ENCODE assay signal across 10 cellular contexts in genomic region chr1:224456637-224456953, GRCh38. TPM values are rescaled to one million over a fixed set of nuclear protein-coding genes. Genes with fewer than 3 reads are reported as not detected.
DNase-seq lines count a peak whose midpoint lies in the region; ATAC-seq, FAIRE-seq and TF ChIP-seq lines count a peak whose summit lies in the region.
"Had no signal": no experiment of that assay in that cellular context is flagged by ENCODE, and none has a peak within 500 bp of the region (broad histone marks: within the 10 kb centered on the region; RNA-seq: fewer than 3 reads in every experiment).

No MANE protein-coding gene starts in this region.

- H3K27ac Mint-ChIP-seq in immature natural killer cell: peak overlapping the region in 1 of 6 donors; percentile 51

- H4K20me1 ChIP-seq in endothelial cell of umbilical vein (replicated peaks; ENCODE audit: control insufficient read depth, extremely low read depth, insufficient read depth, low read length) (no peaks in the 10 kb centered on the region), MM.1S (ENCODE audit: insufficient read depth, low read length) (no peaks in the 10 kb centered on the region)

- H3K4me3 ChIP-seq in A673 (ENCODE audit: low read depth, low read length, poor library complexity, severe bottlenecking): no peak overlapping the region
- no peak overlapping the region for H3K4me3 ChIP-seq in HUES64 (ENCODE audit: low read length)
- no peak overlapping the region for H3K4me3 ChIP-seq in endothelial cell of umbilical vein (replicated peaks in 1 of 3; ENCODE audit: insufficient read depth in 1 of 3, low read depth in 1 of 3, low read length in 3 of 3)
- H3K4me3 ChIP-seq in pancreas: no peak overlapping the region
- no peak overlapping the region for H3K4me3 ChIP-seq in MM.1S (ENCODE audit: low read length)
- H3K4me3 ChIP-seq: SK-N-MC had no signal

- no peaks in the 10 kb centered on the region for H3K9me3 Mint-ChIP-seq in immature natural killer cell

- no TSS peak for BruUV-seq in A673 (replicated peaks; lab: Mats Ljungman, UMichigan)
- no TSS peak for BruUV-seq in endothelial cell of umbilical vein (replicated peaks; lab: Mats Ljungman, UMichigan)

- H3K79me2 ChIP-seq in endothelial cell of umbilical vein (ENCODE audit: control insufficient read depth, insufficient read depth, low read length): no peaks in the 10 kb centered on the region
- no peaks in the 10 kb centered on the region for H3K79me2 ChIP-seq in MM.1S (ENCODE audit: low read length)

- H3K36me3 ChIP-seq in A673 (ENCODE audit: insufficient read depth, low read length, poor library complexity, severe bottlenecking) (no peaks in the 10 kb centered on the region), HUES64 (ENCODE audit: insufficient read depth, low read length) (no peaks in the 10 kb centered on the region), endothelial cell of umbilical vein (ENCODE audit: control insufficient read depth in 2 of 2, extremely low read depth in 1 of 2, insufficient read depth in 2 of 2, low read length in 2 of 2) (no peaks in the 10 kb centered on the region), pancreas (no peaks in the 10 kb centered on the region), MM.1S (replicated peaks; ENCODE audit: insufficient read depth, low read length) (no peaks in the 10 kb centered on the region)

- TF ChIP-seq POLR2A in endothelial cell of umbilical vein (IDR thresholded peaks at IDR 0.05; ENCODE audit: low read depth, low read length): no peak

- peak overlapping the region; percentile 52 for H3K4me2 ChIP-seq in endothelial cell of umbilical vein (ENCODE audit: insufficient read depth, low read length)
- no peak overlapping the region for H3K4me2 ChIP-seq in MM.1S (ENCODE audit: low read depth, low read length)

- CTCF ChIA-PET in A673 (lab: Charles Lee) (no interaction called here), endothelial cell of umbilical vein (lab: Charles Lee) (interaction anchor here (0.7 to 2.4 kb wide), 23 partner anchors 9 to 758 kb away, joined by 3 to 92 read pairs (median 9); partner anchors contain the start of genes CAPN2 and WDR26)

- H3K4me1 ChIP-seq in A673 (ENCODE audit: insufficient read depth, low read length, poor library complexity, severe bottlenecking) (peaks cover 8% of the 10 kb centered on the region), HUES64 (ENCODE audit: insufficient read depth, low read length) (peaks cover 17% of the 10 kb centered on the region), endothelial cell of umbilical vein (ENCODE audit: control insufficient read depth, extremely low read depth, insufficient read depth, low read length) (peaks cover 21% of the 10 kb centered on the region), pancreas (peaks cover 0 to 3% (median 0%) of the 10 kb centered on the region in 3 donors), MM.1S (ENCODE audit: low read length) (no peaks in the 10 kb centered on the region)

- H3K27me3 ChIP-seq in A673 (replicated peaks; ENCODE audit: insufficient read depth, low read depth, low read length, poor library complexity) (no peaks in the 10 kb centered on the region), HUES64 (ENCODE audit: insufficient read depth, low read length) (no peaks in the 10 kb centered on the region), endothelial cell of umbilical vein (ENCODE audit: control insufficient read depth in 2 of 2, insufficient read depth in 2 of 2, low read length in 2 of 2) (no peaks in the 10 kb centered on the region), pancreas (no peaks in the 10 kb centered on the region), MM.1S (replicated peaks; ENCODE audit: insufficient read depth, low read length) (no peaks in the 10 kb centered on the region)

- H3K27ac ChIP-seq in A673 (ENCODE audit: low read depth, low read length, poor library complexity, severe bottlenecking) (peak overlapping the region; percentile 62), HUES64 (ENCODE audit: low read depth, low read length) (no peak overlapping the region), endothelial cell of umbilical vein (ENCODE audit: insufficient read depth, low read depth, low read length) (peak overlapping the region; percentile 72), pancreas (peak overlapping the region in 3 of 4 donors; percentile 33 to 42 (median 40)), MM.1S (ENCODE audit: low read length) (no peak overlapping the region)

- no peaks in the 10 kb centered on the region for H3K9me2 ChIP-seq in MM.1S (replicated peaks; ENCODE audit: insufficient read depth, low read length)

- no peaks in the 10 kb centered on the region for H3K9me1 ChIP-seq in endothelial cell of umbilical vein (replicated peaks; ENCODE audit: control insufficient read depth, extremely low read depth, insufficient read depth, low read length)

- FAIRE-seq in endothelial cell of umbilical vein (lab: Jason Lieb, UNC) (no peak), pancreas (lab: Jason Lieb, UNC) (no peak)

- 93% methylated on average over 7 of the region's 7 CpGs for WGBS in HUES64
- 88 to 89% methylated on average over 7 of the region's 7 CpGs for WGBS in pancreas, 2 donors

- dilution Hi-C loops in endothelial cell of umbilical vein (cut with MboI; ENCODE audit: extremely low pct_ligation_motif_present, low sequenced_read_pairs): no loop called here

- peaks cover 0 to 6% (median 5%) of the 10 kb centered on the region in 3 donors for H3K36me3 Mint-ChIP-seq in immature natural killer cell

- H2AFZ ChIP-seq in endothelial cell of umbilical vein (ENCODE audit: low read depth, low read length): peak overlapping the region; percentile 87
- no peak overlapping the region for H2AFZ ChIP-seq in MM.1S (ENCODE audit: low read length)

- DNase-seq in A673 (ENCODE audit: low spot score): no peak
- DNase-seq in endothelial cell of umbilical vein (ENCODE audit: low read depth, low spot score): no peak
- DNase-seq in pancreas: no peak
- DNase-seq in midbrain (lab: John Stamatoyannopoulos, UW): no peak
- DNase-seq in immature natural killer cell: no peak
- no peak for DNase-seq in MM.1S
- DNase-seq in NCI-H2196 (lab: John Stamatoyannopoulos, UW; ENCODE audit: unreplicated experiment): no peak
- DNase-seq: COR-L47 had no signal

- no peak for ATAC-seq in pancreas

- peaks cover 10 to 12% of the 10 kb centered on the region in 2 donors for H3K4me1 Mint-ChIP-seq in immature natural killer cell

- POLR2A ChIA-PET in A673 (lab: Charles Lee; ENCODE audit: low non-redundant PET) (interaction anchor here (0.5 kb wide), 1 partner anchor 274 kb away, joined by 5 read pairs; no protein-coding TSS in a partner anchor), endothelial cell of umbilical vein (lab: Charles Lee) (interaction anchor here (1.2 to 1.8 kb wide), 2 partner anchors 24 to 25 kb away, joined by 6 to 11 read pairs; no protein-coding TSS in a partner anchor)

- TF ChIP-seq CTCF in A673 (conservative IDR thresholded peaks at IDR 0.05; ENCODE audit: low read depth, low read length) (no peak), endothelial cell of umbilical vein (IDR thresholded peaks at IDR 0.05; ENCODE audit: extremely low read depth in 1 of 2, insufficient read depth in 1 of 2, low read depth in 1 of 2, low read length in 2 of 2) (no peak), pancreas (IDR thresholded peaks at IDR 0.05) (no peak), MM.1S (IDR thresholded peaks at IDR 0.05; ENCODE audit: low read length) (no peak)

- peaks cover 9% of the 10 kb centered on the region; the same call in 1 of the 2 replicates for H3F3A ChIP-seq in MM.1S (ENCODE audit: insufficient read depth, low read length)

- no peaks in the 10 kb centered on the region for H3K27me3 Mint-ChIP-seq in immature natural killer cell (ENCODE audit: low read depth in 3 of 3)

- intact Hi-C loops in A673 (cut with micrococcal nuclease; ENCODE audit: unreplicated experiment): loop anchor here (5.0 to 10.0 kb wide), 2 partner anchors 342 to 759 kb away; partner anchors contain the start of gene FBXO28
- intact Hi-C loops in endothelial cell of umbilical vein (cut with micrococcal nuclease): loop anchor here (2.0 to 5.0 kb wide), 3 partner anchors 24 to 99 kb away; partner anchors contain the start of gene CNIH4
- intact Hi-C loops in pancreas (cut with DNase I): no loop called here

- H3K9ac ChIP-seq in HUES64 (ENCODE audit: low read depth, low read length): 0 out of 2 replicates have a peak overlapping the region, but pooled peaks have one; percentile 4
- peak overlapping the region; percentile 57 for H3K9ac ChIP-seq in endothelial cell of umbilical vein (replicated peaks; ENCODE audit: extremely low read depth, insufficient read depth, low read length)
- H3K9ac ChIP-seq in MM.1S (ENCODE audit: low read length): no peak overlapping the region

- H3K4me3 Mint-ChIP-seq in immature natural killer cell: peak overlapping the region in 2 of 5 donors; percentile 58 to 59

- H3K9me3 ChIP-seq in A673 (ENCODE audit: low read depth, low read length, poor library complexity, severe bottlenecking): no peaks in the 10 kb centered on the region
- no peaks in the 10 kb centered on the region for H3K9me3 ChIP-seq in HUES64 (ENCODE audit: insufficient read depth, low read depth, low read length)
- H3K9me3 ChIP-seq in endothelial cell of umbilical vein (replicated peaks; ENCODE audit: control insufficient read depth, insufficient read depth, low read length): no peaks in the 10 kb centered on the region
- H3K9me3 ChIP-seq in pancreas: no peaks in the 10 kb centered on the region
- no peaks in the 10 kb centered on the region for H3K9me3 ChIP-seq in MM.1S (replicated peaks; ENCODE audit: insufficient read depth, low read length)

TF ChIP-seq in endothelial cell of umbilical vein, 7 proteins besides CTCF, POLR2A, EP300 and RAD21 (continues in another document):
- TF ChIP-seq JUN (IDR thresholded peaks at IDR 0.05; ENCODE audit: borderline replicate concordance, insufficient read depth, insufficient read length, low read depth) (no peak), FOS (IDR thresholded peaks at IDR 0.05; ENCODE audit: borderline replicate concordance, insufficient read depth, low read length) (no peak), MAX (IDR thresholded peaks at IDR 0.05; ENCODE audit: insufficient read depth, insufficient read length) (no peak)

RNA-seq across cellular contexts. Expression of gene WDR26, which starts 22.0 kb away (rescaled TPM):
- total RNA-seq in A673 (2021) (73.5 TPM in 2 replicates), endothelial cell of umbilical vein (90.1 and 92.4 TPM in 2 replicates), pancreas (10 to 100 TPM; 17.6 to 40.9 (median 23.4) TPM)
- polyA plus RNA-seq in HUES64 (2013, experiment 1 of 2): 40.9 TPM
- 37.8 TPM for polyA plus RNA-seq in HUES64 (2013, experiment 2 of 2)
- polyA plus RNA-seq in endothelial cell of umbilical vein (19.3 and 26.7 TPM in 2 replicates), pancreas (10 to 100 TPM; 20.5 to 22.5 TPM), immature natural killer cell (1 to 10 TPM in 2 of 3 donors, under 1 TPM in 1; 0.36 to 6.5 (median 3.6) TPM)
- 33.7 and 36.0 TPM in 2 replicates for polyA plus RNA-seq in endothelial cell of umbilical vein (2011; cell fraction: cytosol; rRNA removed)
- polyA plus RNA-seq in endothelial cell of umbilical vein (2011; cell fraction: nucleus; rRNA removed): 88.9 and 115 TPM in 2 replicates
- polyA plus RNA-seq in endothelial cell of umbilical vein (2012): 62.1 and 76.9 TPM in 2 replicates
- 74.5 and 98.5 TPM in 2 replicates for polyA minus RNA-seq in endothelial cell of umbilical vein
- 29.9 TPM for polyA minus RNA-seq in endothelial cell of umbilical vein (2011; cell fraction: cytosol; rRNA and poly(A)+ RNA removed)
- 128 and 154 TPM in 2 replicates for polyA minus RNA-seq in endothelial cell of umbilical vein (2011; cell fraction: nucleus; rRNA and poly(A)+ RNA removed)

Comparison
In these comparisons a context has a peak if more than half of its experiments do, and no peak if none do; other contexts are left out.
1. H3K27ac ChIP-seq: peak in A673 (single experiment), endothelial cell of umbilical vein (single experiment) and pancreas (3 of 4); none in HUES64 (single experiment) and MM.1S (single experiment).
2. intact Hi-C loops: an anchor here in A673 (5.0 to 10.0 kb wide) and endothelial cell of umbilical vein (2.0 to 5.0 kb wide); none called in pancreas.